ENCODE assay signal across 8 cellular contexts in genomic region chr5:78527054-78527884, GRCh38.
DNase-seq lines count a peak whose midpoint lies in the region; ATAC-seq and TF ChIP-seq lines count a peak whose summit lies in the region.

No MANE protein-coding gene starts in this region.

- ATAC-seq in left lobe of liver: peak; percentile 67
- peak; percentile 91 for ATAC-seq in thoracic aorta (ENCODE audit: insufficient number of reproducible peaks, low FRiP score, low read depth)

- H3K4me3 ChIP-seq in choroid plexus epithelial cell (ENCODE audit: low read depth, low read length) (no peak overlapping the region), thoracic aorta (peak overlapping the region; percentile 41)

- H3K36me3 ChIP-seq in thoracic aorta: no peaks in the 10 kb centered on the region

- H3K27ac ChIP-seq in thoracic aorta: peak overlapping the region; percentile 81 to 85

- peak; percentile 97 for DNase-seq in LHCN-M2 (ENCODE audit: low read depth)
- peak; percentile 97 for DNase-seq in choroid plexus epithelial cell (ENCODE audit: low read depth)
- DNase-seq in left lobe of liver (ENCODE audit: low spot score): no peak
- DNase-seq in thoracic aorta (ENCODE audit: low spot score): peak; percentile 73
- DNase-seq in NCI-H2107 (lab: John Stamatoyannopoulos, UW): no peak
- no peak for DNase-seq in activated T-helper 2 cell treated with anti-CD3 and anti-CD28 coated beads, Interferon-gamma antibody, Interleukin-2, Interleukin-4, amounts not matched to agents 10 μg/mL and 5 μg/mL and 100 μg/mL, durations not matched to agents 14 hours and 24 hours and 36 hours (ENCODE audit: low spot score)
- no peak for DNase-seq in activated CD8-positive, alpha-beta memory T cell treated with anti-CD3 and anti-CD28 coated beads, Interleukin-2, amount 50 U/mL, for 48 hours
- no peak for DNase-seq in activated CD8-positive, alpha-beta memory T cell treated with anti-CD3 and anti-CD28 coated beads for 24 hours

- H3K27me3 ChIP-seq in thoracic aorta (replicated peaks; ENCODE audit: insufficient read depth): no peaks in the 10 kb centered on the region

- H3K36me3 Mint-ChIP-seq in activated T-helper 2 cell treated with anti-CD3 and anti-CD28 coated beads, Interferon-gamma antibody, Interleukin-2, Interleukin-4, amounts not matched to agents 10 μg/mL and 5 μg/mL and 100 μg/mL, durations not matched to agents 14 hours and 24 hours and 36 hours (ENCODE audit: low read depth): no peaks in the 10 kb centered on the region

- peaks cover 11% of the 10 kb centered on the region for H3K27me3 Mint-ChIP-seq in activated T-helper 2 cell treated with anti-CD3 and anti-CD28 coated beads, Interferon-gamma antibody, Interleukin-2, Interleukin-4, amounts not matched to agents 10 μg/mL and 5 μg/mL and 100 μg/mL, durations not matched to agents 14 hours and 24 hours and 36 hours (ENCODE audit: low read depth)

- H3K9me3 ChIP-seq in thoracic aorta: no peaks in the 10 kb centered on the region

- H3K4me1 ChIP-seq in thoracic aorta (ENCODE audit: control insufficient read depth in 1 of 2, low read depth in 2 of 2): peaks cover 46 to 71% of the 10 kb centered on the region in 2 donors

- H3K9me3 Mint-ChIP-seq in activated T-helper 2 cell treated with anti-CD3 and anti-CD28 coated beads, Interferon-gamma antibody, Interleukin-2, Interleukin-4, amounts not matched to agents 10 μg/mL and 5 μg/mL and 100 μg/mL, durations not matched to agents 14 hours and 24 hours and 36 hours: no peaks in the 10 kb centered on the region

- TF ChIP-seq CTCF in choroid plexus epithelial cell (conservative IDR thresholded peaks at IDR 0.05; ENCODE audit: low read depth, low read length): no peak
- TF ChIP-seq CTCF in thoracic aorta (IDR thresholded peaks at IDR 0.05): no peak

- H3K4me1 Mint-ChIP-seq in activated T-helper 2 cell treated with anti-CD3 and anti-CD28 coated beads, Interferon-gamma antibody, Interleukin-2, Interleukin-4, amounts not matched to agents 10 μg/mL and 5 μg/mL and 100 μg/mL, durations not matched to agents 14 hours and 24 hours and 36 hours (ENCODE audit: low read depth): peaks cover 5% of the 10 kb centered on the region

- intact Hi-C loops in activated T-helper 2 cell treated with anti-CD3 and anti-CD28 coated beads, Interferon-gamma antibody, Interleukin-2, Interleukin-4, amounts not matched to agents 10 μg/mL and 5 μg/mL and 100 μg/mL, durations not matched to agents 14 hours and 24 hours and 36 hours (cut with micrococcal nuclease): no loop called here

- no peak overlapping the region for H3K4me3 Mint-ChIP-seq in activated T-helper 2 cell treated with anti-CD3 and anti-CD28 coated beads, Interferon-gamma antibody, Interleukin-2, Interleukin-4, amounts not matched to agents 10 μg/mL and 5 μg/mL and 100 μg/mL, durations not matched to agents 14 hours and 24 hours and 36 hours (ENCODE audit: low read depth)

- H3K27ac Mint-ChIP-seq in activated T-helper 2 cell treated with anti-CD3 and anti-CD28 coated beads, Interferon-gamma antibody, Interleukin-2, Interleukin-4, amounts not matched to agents 10 μg/mL and 5 μg/mL and 100 μg/mL, durations not matched to agents 14 hours and 24 hours and 36 hours: no peak overlapping the region

Comparison
In these comparisons a context has a peak if more than half of its experiments do, and no peak if none do; other contexts are left out.
1. DNase-seq: peak in LHCN-M2 (single experiment), choroid plexus epithelial cell (single experiment) and thoracic aorta (single experiment); none in left lobe of liver (single experiment), NCI-H2107 (single experiment), activated T-helper 2 cell treated with anti-CD3 and anti-CD28 coated beads, Interferon-gamma antibody, Interleukin-2, Interleukin-4, amounts not matched to agents 10 μg/mL and 5 μg/mL and 100 μg/mL, durations not matched to agents 14 hours and 24 hours and 36 hours (single experiment), activated CD8-positive, alpha-beta memory T cell treated with anti-CD3 and anti-CD28 coated beads, Interleukin-2, amount 50 U/mL, for 48 hours (single experiment) and activated CD8-positive, alpha-beta memory T cell treated with anti-CD3 and anti-CD28 coated beads for 24 hours (single experiment).